Comparison of ENCODE assay signal across 2 cellular contexts in the genomic region with DNA sequence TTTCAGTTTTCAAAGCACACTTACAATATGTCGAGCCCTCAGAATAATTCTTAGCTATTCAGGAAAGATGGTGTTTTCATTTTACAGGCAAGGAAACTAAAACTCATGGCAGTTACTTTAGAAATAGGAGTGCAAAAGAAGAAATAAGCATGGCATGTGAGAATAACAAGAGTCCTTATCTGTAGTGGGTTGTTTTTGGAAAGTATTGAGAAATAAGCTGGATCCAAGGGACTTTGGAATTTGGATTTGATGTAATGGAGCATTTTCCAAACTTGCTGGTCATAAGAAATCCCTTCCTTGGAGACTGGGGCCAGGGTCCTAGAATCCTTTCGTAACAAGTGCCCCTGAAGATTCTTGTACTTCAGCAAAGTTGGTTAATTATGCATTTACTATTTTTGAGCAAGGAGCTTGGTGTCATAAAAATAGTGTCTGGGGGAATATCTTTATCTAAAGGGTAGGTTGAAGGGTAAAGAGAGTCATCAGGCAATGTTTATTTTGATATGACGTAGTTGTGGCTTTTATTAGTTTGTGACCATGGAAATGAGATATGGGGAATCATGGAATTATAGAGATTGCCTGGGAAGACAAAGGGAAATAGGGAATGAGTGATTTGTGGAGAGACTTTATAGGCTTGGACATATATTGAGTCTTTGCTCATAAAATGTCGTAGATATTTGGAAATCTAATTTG.
TF ChIP-seq lines count a peak whose summit lies in the region.

No MANE protein-coding gene starts in this region.

TF ChIP-seq in HEK293T, 16 proteins besides CTCF, POLR2A, EP300 and RAD21:
- TF ChIP-seq CTBP1 (IDR thresholded peaks at IDR 0.05; ENCODE audit: borderline replicate concordance) (peak; percentile 99), FOXM1 (IDR thresholded peaks at IDR 0.05; ENCODE audit: borderline replicate concordance) (no peak), TARDBP (IDR thresholded peaks at IDR 0.05) (0 out of 2 replicates have a peak, but pooled peaks have one; percentile 43), FOXA1 (IDR thresholded peaks at IDR 0.05) (no peak), L3MBTL2 (conservative IDR thresholded peaks at IDR 0.05) (no peak), ARNT (IDR thresholded peaks at IDR 0.05) (0 out of 2 replicates have a peak, but pooled peaks have one; percentile 41), ZNF384 (IDR thresholded peaks at IDR 0.05) (peak; percentile 36; the same call in 1 of the 2 replicates)
- TF ChIP-seq, protein P1, sequence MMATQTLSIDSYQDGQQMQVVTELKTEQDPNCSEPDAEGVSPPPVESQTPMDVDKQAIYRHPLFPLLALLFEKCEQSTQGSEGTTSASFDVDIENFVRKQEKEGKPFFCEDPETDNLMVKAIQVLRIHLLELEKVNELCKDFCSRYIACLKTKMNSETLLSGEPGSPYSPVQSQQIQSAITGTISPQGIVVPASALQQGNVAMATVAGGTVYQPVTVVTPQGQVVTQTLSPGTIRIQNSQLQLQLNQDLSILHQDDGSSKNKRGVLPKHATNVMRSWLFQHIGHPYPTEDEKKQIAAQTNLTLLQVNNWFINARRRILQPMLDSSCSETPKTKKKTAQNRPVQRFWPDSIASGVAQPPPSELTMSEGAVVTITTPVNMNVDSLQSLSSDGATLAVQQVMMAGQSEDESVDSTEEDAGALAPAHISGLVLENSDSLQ (IDR thresholded peaks at IDR 0.05), result peak; percentile 95

TF ChIP-seq in GM12878, 131 proteins besides CTCF, POLR2A, EP300 and RAD21:
- TF ChIP-seq SUPT20H (IDR thresholded peaks at IDR 0.05; ENCODE audit: borderline replicate concordance, control insufficient read depth, low read depth, low read length) (no peak), GABPA (IDR thresholded peaks at IDR 0.05; ENCODE audit: low read depth) (no peak), NR2C1 (IDR thresholded peaks at IDR 0.05) (no peak), WRNIP1 (IDR thresholded peaks at IDR 0.05; ENCODE audit: borderline replicate concordance, low read depth, low read length) (no peak), ZZZ3 (IDR thresholded peaks at IDR 0.05; ENCODE audit: control insufficient read depth, insufficient read length, low read depth) (no peak), EZH2 (IDR thresholded peaks at IDR 0.05; ENCODE audit: borderline replicate concordance, control insufficient read depth, low read depth, low read length) (no peak), CREM (IDR thresholded peaks at IDR 0.05; ENCODE audit: low read depth) (no peak), IRF4 (IDR thresholded peaks at IDR 0.05; ENCODE audit: low read depth, low read length) (no peak), TBL1XR1 (IDR thresholded peaks at IDR 0.05; ENCODE audit: low read depth, low read length) (no peak), ZSCAN29 (IDR thresholded peaks at IDR 0.05) (no peak), SMARCA5 (IDR thresholded peaks at IDR 0.05) (no peak), POLR2AphosphoS2 (IDR thresholded peaks at IDR 0.05; ENCODE audit: low read depth, low read length) (no peak)
- TF ChIP-seq, protein P2, sequence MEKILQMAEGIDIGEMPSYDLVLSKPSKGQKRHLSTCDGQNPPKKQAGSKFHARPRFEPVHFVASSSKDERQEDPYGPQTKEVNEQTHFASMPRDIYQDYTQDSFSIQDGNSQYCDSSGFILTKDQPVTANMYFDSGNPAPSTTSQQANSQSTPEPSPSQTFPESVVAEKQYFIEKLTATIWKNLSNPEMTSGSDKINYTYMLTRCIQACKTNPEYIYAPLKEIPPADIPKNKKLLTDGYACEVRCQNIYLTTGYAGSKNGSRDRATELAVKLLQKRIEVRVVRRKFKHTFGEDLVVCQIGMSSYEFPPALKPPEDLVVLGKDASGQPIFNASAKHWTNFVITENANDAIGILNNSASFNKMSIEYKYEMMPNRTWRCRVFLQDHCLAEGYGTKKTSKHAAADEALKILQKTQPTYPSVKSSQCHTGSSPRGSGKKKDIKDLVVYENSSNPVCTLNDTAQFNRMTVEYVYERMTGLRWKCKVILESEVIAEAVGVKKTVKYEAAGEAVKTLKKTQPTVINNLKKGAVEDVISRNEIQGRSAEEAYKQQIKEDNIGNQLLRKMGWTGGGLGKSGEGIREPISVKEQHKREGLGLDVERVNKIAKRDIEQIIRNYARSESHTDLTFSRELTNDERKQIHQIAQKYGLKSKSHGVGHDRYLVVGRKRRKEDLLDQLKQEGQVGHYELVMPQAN (conservative IDR thresholded peaks at IDR 0.05), result no peak
- TF ChIP-seq, protein P3, sequence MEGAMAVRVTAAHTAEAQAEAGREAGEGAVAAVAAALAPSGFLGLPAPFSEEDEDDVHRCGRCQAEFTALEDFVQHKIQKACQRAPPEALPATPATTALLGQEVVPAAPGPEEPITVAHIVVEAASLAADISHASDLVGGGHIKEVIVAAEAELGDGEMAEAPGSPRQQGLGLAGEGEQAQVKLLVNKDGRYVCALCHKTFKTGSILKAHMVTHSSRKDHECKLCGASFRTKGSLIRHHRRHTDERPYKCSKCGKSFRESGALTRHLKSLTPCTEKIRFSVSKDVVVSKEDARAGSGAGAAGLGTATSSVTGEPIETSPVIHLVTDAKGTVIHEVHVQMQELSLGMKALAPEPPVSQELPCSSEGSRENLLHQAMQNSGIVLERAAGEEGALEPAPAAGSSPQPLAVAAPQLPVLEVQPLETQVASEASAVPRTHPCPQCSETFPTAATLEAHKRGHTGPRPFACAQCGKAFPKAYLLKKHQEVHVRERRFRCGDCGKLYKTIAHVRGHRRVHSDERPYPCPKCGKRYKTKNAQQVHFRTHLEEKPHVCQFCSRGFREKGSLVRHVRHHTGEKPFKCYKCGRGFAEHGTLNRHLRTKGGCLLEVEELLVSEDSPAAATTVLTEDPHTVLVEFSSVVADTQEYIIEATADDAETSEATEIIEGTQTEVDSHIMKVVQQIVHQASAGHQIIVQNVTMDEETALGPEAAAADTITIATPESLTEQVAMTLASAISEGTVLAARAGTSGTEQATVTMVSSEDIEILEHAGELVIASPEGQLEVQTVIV (IDR thresholded peaks at IDR 0.05; ENCODE audit: borderline replicate concordance, partially characterized antibody), result no peak
